Comparison of ENCODE assay signal across 32 cellular contexts in genomic region chr1:13483946-13484345, GRCh38. TPM values are rescaled to one million over a fixed set of nuclear protein-coding genes. Genes with fewer than 3 reads are reported as not detected.
"Had no signal": no experiment of that assay in that cellular context is flagged by ENCODE, and none has a peak within 500 bp of the region (broad histone marks: within the 10 kb centered on the region; RNA-seq: fewer than 3 reads in every experiment).

No MANE protein-coding gene starts in this region.

- H3K9ac ChIP-seq: neural progenitor cell had no signal

- H3K27me3 ChIP-seq: neural progenitor cell, sigmoid colon, suprapubic skin, transverse colon, upper lobe of right lung, uterus had no signal

- H3K27ac Mint-ChIP-seq: effector memory CD8-positive, alpha-beta T cell; immature natural killer cell; nephron; neural progenitor cell; stimulated activated naive CD8-positive, alpha-beta T cell treated with anti-CD3 and anti-CD28 coated beads, Interleukin-15, amount 100 ng/mL, for 72 hours had no signal

- H3K4me2 ChIP-seq: neural progenitor cell had no signal

- ATAC-seq: effector memory CD8-positive, alpha-beta T cell; left lung; naive thymus-derived CD4-positive, alpha-beta T cell; right cardiac atrium; stimulated activated naive CD8-positive, alpha-beta T cell treated with anti-CD3 and anti-CD28 coated beads, Interleukin-15, amount 100 ng/mL, for 72 hours had no signal

- H3K9me3 ChIP-seq: esophagus squamous epithelium, left lung, prostate gland, sigmoid colon, spleen, suprapubic skin, transverse colon, upper lobe of right lung, uterus had no signal

- H2AFZ ChIP-seq: neural progenitor cell had no signal

- H3K4me1 Mint-ChIP-seq: immature natural killer cell, neural progenitor cell had no signal

- DNase-seq: cortex of kidney; effector memory CD8-positive, alpha-beta T cell; erythroblast; esophagus squamous epithelium; foreskin melanocyte; hypothalamus; immature natural killer cell; islet precursor cell; mesenchymal stem cell; midbrain; naive thymus-derived CD4-positive, alpha-beta T cell; nucleus accumbens; right cardiac atrium; sigmoid colon; spleen; stimulated activated CD4-positive, alpha-beta T cell treated with anti-CD3 and anti-CD28 coated beads, Interleukin-1b, Interleukin-23, amount 100 ng/mL, for 48 hours; stimulated activated CD4-positive, alpha-beta T cell treated with anti-CD3 and anti-CD28 coated beads, Interleukin-4, amount 100 ng/mL, for 1 hour; stimulated activated CD8-positive, alpha-beta memory T cell treated with anti-CD3 and anti-CD28 coated beads, Interleukin-4, amount 100 ng/mL, for 48 hours; stimulated activated naive CD4-positive, alpha-beta T cell; stimulated activated naive CD8-positive, alpha-beta T cell treated with anti-CD3 and anti-CD28 coated beads, Interleukin-15, amount 100 ng/mL, for 72 hours; transverse colon; upper lobe of right lung; uterus had no signal

- H3K4me3 Mint-ChIP-seq: effector memory CD8-positive, alpha-beta T cell; immature natural killer cell; naive thymus-derived CD4-positive, alpha-beta T cell; nephron; neural progenitor cell; stimulated activated naive CD8-positive, alpha-beta T cell treated with anti-CD3 and anti-CD28 coated beads, Interleukin-15, amount 100 ng/mL, for 72 hours had no signal

- H3K36me3 ChIP-seq: esophagus squamous epithelium, left lung, neural progenitor cell, prostate gland, sigmoid colon, spleen, suprapubic skin, transverse colon, upper lobe of right lung, uterus had no signal

- H3K4me1 ChIP-seq: esophagus squamous epithelium, left lung, neural progenitor cell, prostate gland, sigmoid colon, spleen, suprapubic skin, transverse colon, upper lobe of right lung, uterus had no signal

- H3K27ac ChIP-seq: esophagus squamous epithelium, left lung, neural progenitor cell, prostate gland, sigmoid colon, skin epidermis, spleen, suprapubic skin, transverse colon, upper lobe of right lung, uterus had no signal

- H3K4me3 ChIP-seq: esophagus squamous epithelium, left lung, neural progenitor cell, prostate gland, sigmoid colon, skin epidermis, spleen, suprapubic skin, transverse colon, upper lobe of right lung, uterus had no signal

- H3K36me3 Mint-ChIP-seq: immature natural killer cell; naive thymus-derived CD4-positive, alpha-beta T cell; neural progenitor cell had no signal

- H3K9me3 Mint-ChIP-seq: effector memory CD8-positive, alpha-beta T cell; nephron; neural progenitor cell; stimulated activated naive CD8-positive, alpha-beta T cell treated with anti-CD3 and anti-CD28 coated beads, Interleukin-15, amount 100 ng/mL, for 72 hours had no signal

RNA-seq across cellular contexts. Expression of gene LRRC38, which starts 29.9 kb away (rescaled TPM):
- total RNA-seq: left lung; mucosa of gallbladder; naive thymus-derived CD4-positive, alpha-beta T cell; osteocyte; renal cortical epithelial cell; sigmoid colon; transverse colon; uterus had no signal
- polyA plus RNA-seq: immature natural killer cell; naive thymus-derived CD4-positive, alpha-beta T cell; sigmoid colon had no signal
